ENCODE assay signal across 2 cellular contexts in the genomic region with DNA sequence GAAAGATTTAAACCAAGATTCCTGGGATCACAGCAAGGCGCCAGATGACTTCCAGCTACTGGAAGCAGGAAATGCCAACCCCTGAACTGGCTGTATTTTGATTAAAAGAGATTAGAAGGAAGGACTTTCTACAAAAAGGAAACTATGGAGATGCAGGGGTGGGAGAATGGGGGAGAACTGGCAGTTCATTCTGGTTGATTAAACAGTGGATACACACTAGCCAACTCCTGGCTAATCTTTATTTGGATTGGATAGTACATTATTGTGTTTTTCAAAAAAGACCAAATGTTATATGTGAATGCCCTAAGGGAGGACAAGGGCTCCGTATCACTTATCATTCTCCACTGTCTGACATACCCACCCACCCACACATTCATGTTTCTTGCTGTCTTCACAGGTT.
TF ChIP-seq lines count a peak whose summit lies in the region.

No MANE protein-coding gene starts in this region.

TF ChIP-seq in HepG2, 621 proteins besides CTCF, POLR2A, EP300 and RAD21:
- TF ChIP-seq ZNF614 (CRISPR knock-in tag; IDR thresholded peaks at IDR 0.05; ENCODE audit: borderline replicate concordance) (no peak), DNMT3B (CRISPR knock-in tag; conservative IDR thresholded peaks at IDR 0.05) (no peak), ZNF674 (CRISPR knock-in tag; IDR thresholded peaks at IDR 0.05; ENCODE audit: low read depth) (no peak), GFI1 (CRISPR knock-in tag; IDR thresholded peaks at IDR 0.05; ENCODE audit: borderline replicate concordance) (no peak), ZFAT (CRISPR knock-in tag; conservative IDR thresholded peaks at IDR 0.05) (no peak), ZNF839 (CRISPR knock-in tag; IDR thresholded peaks at IDR 0.05; ENCODE audit: borderline replicate concordance) (no peak), ZFP90 (CRISPR knock-in tag; IDR thresholded peaks at IDR 0.05; ENCODE audit: borderline replicate concordance) (no peak), ZNF136 (CRISPR knock-in tag; IDR thresholded peaks at IDR 0.05; ENCODE audit: low read depth) (no peak)
- TF ChIP-seq, protein P1, sequence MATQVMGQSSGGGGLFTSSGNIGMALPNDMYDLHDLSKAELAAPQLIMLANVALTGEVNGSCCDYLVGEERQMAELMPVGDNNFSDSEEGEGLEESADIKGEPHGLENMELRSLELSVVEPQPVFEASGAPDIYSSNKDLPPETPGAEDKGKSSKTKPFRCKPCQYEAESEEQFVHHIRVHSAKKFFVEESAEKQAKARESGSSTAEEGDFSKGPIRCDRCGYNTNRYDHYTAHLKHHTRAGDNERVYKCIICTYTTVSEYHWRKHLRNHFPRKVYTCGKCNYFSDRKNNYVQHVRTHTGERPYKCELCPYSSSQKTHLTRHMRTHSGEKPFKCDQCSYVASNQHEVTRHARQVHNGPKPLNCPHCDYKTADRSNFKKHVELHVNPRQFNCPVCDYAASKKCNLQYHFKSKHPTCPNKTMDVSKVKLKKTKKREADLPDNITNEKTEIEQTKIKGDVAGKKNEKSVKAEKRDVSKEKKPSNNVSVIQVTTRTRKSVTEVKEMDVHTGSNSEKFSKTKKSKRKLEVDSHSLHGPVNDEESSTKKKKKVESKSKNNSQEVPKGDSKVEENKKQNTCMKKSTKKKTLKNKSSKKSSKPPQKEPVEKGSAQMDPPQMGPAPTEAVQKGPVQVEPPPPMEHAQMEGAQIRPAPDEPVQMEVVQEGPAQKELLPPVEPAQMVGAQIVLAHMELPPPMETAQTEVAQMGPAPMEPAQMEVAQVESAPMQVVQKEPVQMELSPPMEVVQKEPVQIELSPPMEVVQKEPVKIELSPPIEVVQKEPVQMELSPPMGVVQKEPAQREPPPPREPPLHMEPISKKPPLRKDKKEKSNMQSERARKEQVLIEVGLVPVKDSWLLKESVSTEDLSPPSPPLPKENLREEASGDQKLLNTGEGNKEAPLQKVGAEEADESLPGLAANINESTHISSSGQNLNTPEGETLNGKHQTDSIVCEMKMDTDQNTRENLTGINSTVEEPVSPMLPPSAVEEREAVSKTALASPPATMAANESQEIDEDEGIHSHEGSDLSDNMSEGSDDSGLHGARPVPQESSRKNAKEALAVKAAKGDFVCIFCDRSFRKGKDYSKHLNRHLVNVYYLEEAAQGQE (IDR thresholded peaks at IDR 0.05; ENCODE audit: borderline replicate concordance in 1 of 2, low read depth in 1 of 2, low read length in 2 of 2) = no peak
TF ChIP-seq in HepG2: peak in this region for 0.

TF ChIP-seq in H1, 55 proteins besides CTCF, POLR2A, EP300 and RAD21:
- TF ChIP-seq SIRT6 (IDR thresholded peaks at IDR 0.05; ENCODE audit: low read length) = no peak
- TF ChIP-seq TAF1 (IDR thresholded peaks at IDR 0.05; ENCODE audit: low read depth, low read length) = no peak
- no peak for TF ChIP-seq MAFK (IDR thresholded peaks at IDR 0.05; ENCODE audit: low read depth, low read length)
- no peak for TF ChIP-seq JUN (IDR thresholded peaks at IDR 0.05; ENCODE audit: low read depth, low read length)
- no peak for TF ChIP-seq SP1 (IDR thresholded peaks at IDR 0.05; ENCODE audit: low read depth, low read length)
- no peak for TF ChIP-seq TAF7 (optimal IDR thresholded peaks at IDR 0.05; ENCODE audit: borderline replicate concordance, low read depth, low read length)
- no peak for TF ChIP-seq CREB1 (IDR thresholded peaks at IDR 0.05)
